Comparison of ENCODE assay signal across 1 cellular context in the genomic region with DNA sequence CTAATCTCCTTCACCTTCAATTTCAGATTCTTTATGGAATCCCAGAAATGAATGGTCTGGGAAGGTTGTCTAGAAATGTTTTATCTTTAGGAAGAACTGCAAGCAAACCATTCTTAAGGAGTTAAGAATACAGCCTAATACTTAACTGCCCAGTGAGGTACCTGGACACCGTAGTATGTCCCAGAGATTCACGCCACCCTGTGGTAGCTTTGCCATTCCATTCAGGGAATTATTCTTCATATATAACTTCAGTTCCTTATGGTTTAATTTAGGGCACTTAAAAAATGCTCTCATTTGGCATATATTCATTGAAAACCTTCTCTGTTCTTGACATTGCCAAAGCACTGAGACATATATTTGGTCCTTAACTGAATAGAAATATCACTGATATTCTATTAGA.
TF ChIP-seq lines count a peak whose summit lies in the region.

No MANE protein-coding gene starts in this region.

TF ChIP-seq in GM12878, 131 proteins besides CTCF, POLR2A, EP300 and RAD21 (continued from another document):
- TF ChIP-seq POU2F2 (IDR thresholded peaks at IDR 0.05; ENCODE audit: borderline replicate concordance, low read depth, low read length) (no peak), KDM1A (IDR thresholded peaks at IDR 0.05; ENCODE audit: borderline replicate concordance) (no peak), BCL3 (IDR thresholded peaks at IDR 0.05; ENCODE audit: borderline replicate concordance, insufficient read depth, low read depth, low read length, poor library complexity, severe bottlenecking) (no peak), MYB (IDR thresholded peaks at IDR 0.05; ENCODE audit: borderline replicate concordance, low read depth, low read length) (no peak), NR2C2 (IDR thresholded peaks at IDR 0.05; ENCODE audit: borderline replicate concordance, control insufficient read depth, insufficient read length, low read depth) (no peak), YY1 (IDR thresholded peaks at IDR 0.05; ENCODE audit: low read depth, low read length) (no peak), SREBF2 (IDR thresholded peaks at IDR 0.05; ENCODE audit: low read length) (no peak)
